In the genomic region with DNA sequence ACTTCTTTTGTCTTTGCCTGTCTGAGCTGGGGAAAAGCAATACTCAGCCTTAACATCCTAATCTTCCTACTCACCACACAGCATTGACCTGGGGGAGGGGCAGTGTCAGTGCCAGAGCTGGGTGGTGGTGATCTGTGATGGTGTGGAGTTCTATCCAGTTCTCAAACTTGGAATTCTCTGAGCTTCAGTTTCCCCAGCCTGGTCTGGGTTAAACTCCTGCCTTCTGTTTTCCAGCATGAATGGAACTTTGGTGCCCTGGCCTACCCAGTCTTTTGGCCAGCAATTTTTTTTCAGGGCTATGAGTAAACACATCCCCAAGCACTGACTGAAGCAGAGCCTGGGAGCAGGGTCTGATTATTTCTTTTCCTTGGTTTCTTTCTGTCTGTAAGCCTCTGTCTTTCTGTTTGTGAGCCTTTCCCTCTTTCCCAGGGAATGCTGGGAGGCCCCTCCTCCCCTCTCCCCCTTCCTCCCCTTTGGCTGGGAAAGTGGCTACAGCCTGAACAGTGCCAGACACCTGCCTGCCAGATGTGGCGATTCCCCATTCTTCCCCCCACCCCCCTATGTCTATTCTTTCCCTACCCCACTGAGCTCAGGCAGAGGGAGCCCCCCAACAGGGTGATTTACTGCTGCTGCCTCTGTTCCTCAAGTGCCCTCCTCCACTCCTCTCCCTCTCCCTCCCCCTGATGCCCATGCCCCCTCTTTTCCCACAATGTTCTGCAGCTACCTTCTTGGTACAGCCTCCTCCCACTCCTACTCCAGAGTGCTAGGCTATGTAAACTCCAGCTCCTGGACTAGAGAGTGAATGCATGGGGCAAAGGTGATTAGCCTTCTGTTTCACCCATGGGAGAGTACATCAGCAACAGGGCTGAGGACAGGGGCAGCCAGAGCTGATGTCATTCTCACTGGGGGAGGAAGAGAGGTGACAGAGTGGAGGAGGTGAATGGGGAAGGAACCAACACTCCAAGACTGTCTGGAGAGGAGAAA, we compare ENCODE assay signal across 8 cellular contexts. TPM values are rescaled to one million over a fixed set of nuclear protein-coding genes. Genes with fewer than 3 reads are reported as not detected.
DNase-seq lines count a peak whose midpoint lies in the region; ATAC-seq and TF ChIP-seq lines count a peak whose summit lies in the region.

No MANE protein-coding gene starts in this region.

- peaks cover 22% of the 10 kb centered on the region for H3K36me3 Mint-ChIP-seq in endodermal cell (ENCODE audit: low read depth)
- H3K36me3 Mint-ChIP-seq in naive thymus-derived CD8-positive, alpha-beta T cell, result peaks cover 0 to 36% (median 2%) of the 10 kb centered on the region in 3 donors
- peaks cover 20% of the 10 kb centered on the region for H3K36me3 Mint-ChIP-seq in effector memory CD8-positive, alpha-beta T cell (ENCODE audit: insufficient read depth)

- H3K9me3 ChIP-seq in endodermal cell (ENCODE audit: control insufficient read depth, low read length), result no peaks in the 10 kb centered on the region

- H3K4me3 ChIP-seq in endodermal cell (ENCODE audit: low read length), result peak overlapping the region; percentile 53

- DNase-seq in C1 segment of cervical spinal cord (lab: John Stamatoyannopoulos, UW) (peak in 9 of 14 donors; percentile 34 to 70 (median 49)), NCI-H2171 treated with DMSO at 0.1 percent for 48 hours (lab: John Stamatoyannopoulos, UW) (peak; percentile 76), endodermal cell (peak; percentile 78)
- DNase-seq in naive thymus-derived CD8-positive, alpha-beta T cell, result no peak
- no peak for DNase-seq in effector memory CD8-positive, alpha-beta T cell

- no peaks in the 10 kb centered on the region for H3K27me3 Mint-ChIP-seq in endodermal cell (ENCODE audit: insufficient read depth)
- H3K27me3 Mint-ChIP-seq in naive thymus-derived CD8-positive, alpha-beta T cell, result no peaks in the 10 kb centered on the region
- no peaks in the 10 kb centered on the region for H3K27me3 Mint-ChIP-seq in effector memory CD8-positive, alpha-beta T cell

- peak overlapping the region; percentile 97 for H3K27ac ChIP-seq in endodermal cell (ENCODE audit: low read depth, low read length)

- H3K4me1 ChIP-seq in endodermal cell (ENCODE audit: control insufficient read depth, insufficient read depth, low read length), result peaks cover 45% of the 10 kb centered on the region

- WGBS in endodermal cell (ENCODE audit: insufficient coverage in 1 of 2, insufficient read length in 1 of 2), 2 experiments, result 30% methylated on average over 1 of the region's 1 CpG; no CpG with 5 or more reads in 1 of the 2 experiments

- H3K9me3 Mint-ChIP-seq in endodermal cell, result no peaks in the 10 kb centered on the region
- no peaks in the 10 kb centered on the region for H3K9me3 Mint-ChIP-seq in naive thymus-derived CD8-positive, alpha-beta T cell
- no peaks in the 10 kb centered on the region for H3K9me3 Mint-ChIP-seq in effector memory CD8-positive, alpha-beta T cell

- POLR2A ChIA-PET in naive thymus-derived CD8-positive, alpha-beta T cell (lab: Charles Lee), result interaction anchor here (0.5 to 1.9 kb wide), 6 partner anchors 8 to 73 kb away, joined by 3 to 14 read pairs (median 4); partner anchors contain the start of genes CBX5, COPZ1 and HNRNPA1

- no peaks in the 10 kb centered on the region for H3K27me3 ChIP-seq in endodermal cell (ENCODE audit: control insufficient read depth, insufficient read depth, low read length, poor library complexity, severe bottlenecking)

- H3K4me1 Mint-ChIP-seq in endodermal cell, result peaks cover 46% of the 10 kb centered on the region
- peaks cover 12 to 26% (median 17%) of the 10 kb centered on the region in 4 donors for H3K4me1 Mint-ChIP-seq in naive thymus-derived CD8-positive, alpha-beta T cell
- H3K4me1 Mint-ChIP-seq in effector memory CD8-positive, alpha-beta T cell (ENCODE audit: low read depth in 2 of 2), result peaks cover 0 to 2% of the 10 kb centered on the region in 2 donors

- peak overlapping the region; percentile 56 for H3K4me3 Mint-ChIP-seq in endodermal cell
- peak overlapping the region in 9 of 10 donors; percentile 48 to 91 (median 83) for H3K4me3 Mint-ChIP-seq in naive thymus-derived CD8-positive, alpha-beta T cell
- no peak overlapping the region for H3K4me3 Mint-ChIP-seq in effector memory CD8-positive, alpha-beta T cell

- ATAC-seq in naive thymus-derived CD8-positive, alpha-beta T cell, result no peak
- ATAC-seq in HG02938 (IDR thresholded peaks at IDR 0.05; ENCODE audit: unreplicated experiment) (no peak), GM19351 (IDR thresholded peaks at IDR 0.05; ENCODE audit: unreplicated experiment) (no peak), GM21619 (IDR thresholded peaks at IDR 0.05; ENCODE audit: unreplicated experiment) (no peak)
- no peak for ATAC-seq in effector memory CD8-positive, alpha-beta T cell (replicated peaks)

- H3K9ac ChIP-seq in endodermal cell (ENCODE audit: extremely low read depth, low read length, poor library complexity, severe bottlenecking), result peak overlapping the region; percentile 0

- no peak for TF ChIP-seq CTCF in endodermal cell (conservative IDR thresholded peaks at IDR 0.05)

- peak overlapping the region; percentile 93 for H3K27ac Mint-ChIP-seq in endodermal cell
- peak overlapping the region in 6 of 10 donors; percentile 20 to 92 (median 67) for H3K27ac Mint-ChIP-seq in naive thymus-derived CD8-positive, alpha-beta T cell
- H3K27ac Mint-ChIP-seq in effector memory CD8-positive, alpha-beta T cell, result peak overlapping the region in 1 of 2 donors; percentile 76

- peaks cover 29% of the 10 kb centered on the region for H3K36me3 ChIP-seq in endodermal cell (ENCODE audit: control insufficient read depth, insufficient read depth, low read length)

RNA-seq across cellular contexts. Expression of gene GPR84, which starts 11.1 kb away (rescaled TPM):
- total RNA-seq in endodermal cell, result not detected
- polyA plus RNA-seq in endodermal cell (2013, experiment 1 of 2), result 0.11 TPM
- polyA plus RNA-seq in endodermal cell (2013, experiment 2 of 2), result not detected
- not detected for total RNA-seq in naive thymus-derived CD8-positive, alpha-beta T cell
- not detected for polyA plus RNA-seq in naive thymus-derived CD8-positive, alpha-beta T cell

RNA-seq across cellular contexts. Expression of gene COPZ1, which starts 28.3 kb away (rescaled TPM):
- total RNA-seq in endodermal cell, result 100 to 1,000 TPM; 153 to 183 TPM
- polyA plus RNA-seq in endodermal cell (2013, experiment 1 of 2), result 138 TPM
- 134 TPM for polyA plus RNA-seq in endodermal cell (2013, experiment 2 of 2)
- total RNA-seq in naive thymus-derived CD8-positive, alpha-beta T cell, result 10 to 100 TPM; 79.0 to 83.5 TPM
- 100 to 1,000 TPM; 128 to 152 (median 132) TPM for polyA plus RNA-seq in naive thymus-derived CD8-positive, alpha-beta T cell

RNA-seq across cellular contexts. Expression of gene ZNF385A, which starts 31.4 kb away (rescaled TPM):
- total RNA-seq in endodermal cell, result 10 to 100 TPM; 10.5 to 16.3 TPM
- 39.3 TPM for polyA plus RNA-seq in endodermal cell (2013, experiment 1 of 2)
- 35.5 TPM for polyA plus RNA-seq in endodermal cell (2013, experiment 2 of 2)
- total RNA-seq in naive thymus-derived CD8-positive, alpha-beta T cell, result 1 to 10 TPM; 1.7 to 3.2 TPM
- polyA plus RNA-seq in naive thymus-derived CD8-positive, alpha-beta T cell, result under 1 TPM in 1 of 3 donors, not detected in 2; 0.42 TPM

RNA-seq across cellular contexts. Expression of gene NFE2, which starts 52.4 kb away (rescaled TPM):
- total RNA-seq in endodermal cell, result 1 to 10 TPM; 2.7 TPM
- polyA plus RNA-seq in endodermal cell (2013, experiment 1 of 2), result 1.8 TPM
- 1.6 TPM for polyA plus RNA-seq in endodermal cell (2013, experiment 2 of 2)
- not detected for total RNA-seq in naive thymus-derived CD8-positive, alpha-beta T cell
- under 1 TPM in 1 of 3 donors, not detected in 2; 0.14 TPM for polyA plus RNA-seq in naive thymus-derived CD8-positive, alpha-beta T cell

Comparison
In these comparisons a context has a peak if more than half of its experiments do, and no peak if none do; other contexts are left out.
1. DNase-seq: peak in C1 segment of cervical spinal cord (9 of 14), NCI-H2171 treated with DMSO at 0.1 percent for 48 hours (single experiment) and endodermal cell (single experiment); none in naive thymus-derived CD8-positive, alpha-beta T cell (0 of 10) and effector memory CD8-positive, alpha-beta T cell (0 of 3).
2. H3K4me3 Mint-ChIP-seq: peak in endodermal cell (single experiment) and naive thymus-derived CD8-positive, alpha-beta T cell (9 of 10); none in effector memory CD8-positive, alpha-beta T cell (0 of 2).